Comparison of ENCODE assay signal across 1 cellular context in the genomic region with DNA sequence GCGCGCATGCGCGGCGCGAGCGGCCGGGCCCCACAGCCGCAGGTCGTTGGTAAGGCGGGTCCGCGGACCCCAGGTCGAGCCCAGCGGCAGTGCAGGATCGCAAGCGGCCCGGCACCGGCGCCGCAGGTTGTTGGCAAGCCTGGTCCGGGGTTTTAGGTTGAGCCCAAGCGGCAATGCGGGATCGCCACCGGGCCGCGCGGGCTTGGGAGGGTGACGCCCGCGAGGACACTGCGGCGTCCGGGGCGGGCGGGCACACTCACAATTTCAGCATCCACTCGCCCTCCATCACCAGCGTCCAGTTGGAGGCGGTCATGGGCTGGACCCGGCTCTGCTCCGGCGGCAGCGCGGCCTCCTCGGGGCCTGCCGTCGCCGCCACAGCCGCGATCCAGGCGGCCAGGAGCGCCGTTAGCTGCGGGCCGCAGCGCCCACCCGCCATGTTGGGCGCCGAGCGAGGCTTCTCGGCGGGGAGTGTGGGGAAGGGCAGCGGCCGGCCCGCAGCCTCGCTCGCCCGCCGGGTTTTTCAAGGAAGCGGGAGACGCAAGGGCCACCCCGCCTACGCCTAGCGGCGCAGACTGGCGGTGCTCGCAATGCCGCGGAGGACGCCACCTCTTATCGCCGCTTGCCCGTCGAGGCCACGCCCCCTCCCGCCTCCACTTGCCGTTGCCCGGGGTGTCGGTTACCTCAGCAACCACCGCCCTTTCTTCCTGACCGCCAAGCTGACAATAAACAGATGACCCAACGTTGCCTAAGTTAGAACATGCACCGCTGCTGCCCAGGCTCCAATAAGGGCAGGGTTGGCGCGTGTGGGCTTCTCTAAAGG.
TF ChIP-seq lines count a peak whose summit lies in the region.

A gene with protein sequence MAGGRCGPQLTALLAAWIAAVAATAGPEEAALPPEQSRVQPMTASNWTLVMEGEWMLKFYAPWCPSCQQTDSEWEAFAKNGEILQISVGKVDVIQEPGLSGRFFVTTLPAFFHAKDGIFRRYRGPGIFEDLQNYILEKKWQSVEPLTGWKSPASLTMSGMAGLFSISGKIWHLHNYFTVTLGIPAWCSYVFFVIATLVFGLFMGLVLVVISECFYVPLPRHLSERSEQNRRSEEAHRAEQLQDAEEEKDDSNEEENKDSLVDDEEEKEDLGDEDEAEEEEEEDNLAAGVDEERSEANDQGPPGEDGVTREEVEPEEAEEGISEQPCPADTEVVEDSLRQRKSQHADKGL (minus strand): TSS at position 584 of the 820 bp plus-strand sequence. CDS start 148 bp downstream, at position 436.

TF ChIP-seq in Ishikawa, 13 proteins besides CTCF, POLR2A, EP300 and RAD21 (continued from another document):
- TF ChIP-seq, protein P1, sequence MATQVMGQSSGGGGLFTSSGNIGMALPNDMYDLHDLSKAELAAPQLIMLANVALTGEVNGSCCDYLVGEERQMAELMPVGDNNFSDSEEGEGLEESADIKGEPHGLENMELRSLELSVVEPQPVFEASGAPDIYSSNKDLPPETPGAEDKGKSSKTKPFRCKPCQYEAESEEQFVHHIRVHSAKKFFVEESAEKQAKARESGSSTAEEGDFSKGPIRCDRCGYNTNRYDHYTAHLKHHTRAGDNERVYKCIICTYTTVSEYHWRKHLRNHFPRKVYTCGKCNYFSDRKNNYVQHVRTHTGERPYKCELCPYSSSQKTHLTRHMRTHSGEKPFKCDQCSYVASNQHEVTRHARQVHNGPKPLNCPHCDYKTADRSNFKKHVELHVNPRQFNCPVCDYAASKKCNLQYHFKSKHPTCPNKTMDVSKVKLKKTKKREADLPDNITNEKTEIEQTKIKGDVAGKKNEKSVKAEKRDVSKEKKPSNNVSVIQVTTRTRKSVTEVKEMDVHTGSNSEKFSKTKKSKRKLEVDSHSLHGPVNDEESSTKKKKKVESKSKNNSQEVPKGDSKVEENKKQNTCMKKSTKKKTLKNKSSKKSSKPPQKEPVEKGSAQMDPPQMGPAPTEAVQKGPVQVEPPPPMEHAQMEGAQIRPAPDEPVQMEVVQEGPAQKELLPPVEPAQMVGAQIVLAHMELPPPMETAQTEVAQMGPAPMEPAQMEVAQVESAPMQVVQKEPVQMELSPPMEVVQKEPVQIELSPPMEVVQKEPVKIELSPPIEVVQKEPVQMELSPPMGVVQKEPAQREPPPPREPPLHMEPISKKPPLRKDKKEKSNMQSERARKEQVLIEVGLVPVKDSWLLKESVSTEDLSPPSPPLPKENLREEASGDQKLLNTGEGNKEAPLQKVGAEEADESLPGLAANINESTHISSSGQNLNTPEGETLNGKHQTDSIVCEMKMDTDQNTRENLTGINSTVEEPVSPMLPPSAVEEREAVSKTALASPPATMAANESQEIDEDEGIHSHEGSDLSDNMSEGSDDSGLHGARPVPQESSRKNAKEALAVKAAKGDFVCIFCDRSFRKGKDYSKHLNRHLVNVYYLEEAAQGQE (IDR thresholded peaks at IDR 0.05; ENCODE audit: low read depth): 0 out of 2 replicates have a peak, but pooled peaks have one; percentile 8
- no peak for TF ChIP-seq CEBPB (IDR thresholded peaks at IDR 0.05)
